In the genomic region with DNA sequence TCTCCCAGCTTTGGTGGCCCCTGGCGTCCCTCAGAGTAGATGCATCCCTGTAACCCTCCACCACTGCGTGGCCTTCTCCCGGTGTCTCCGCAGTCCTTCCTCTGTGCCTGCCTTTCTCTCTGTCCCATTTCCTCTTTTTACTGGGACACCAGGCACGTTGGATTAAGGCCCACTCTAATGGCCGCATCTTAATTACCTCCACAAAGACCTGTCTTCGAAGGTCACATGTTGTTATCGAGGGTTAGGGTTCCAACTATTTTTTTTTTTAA, we compare ENCODE assay signal across 4 cellular contexts.
"Had no signal": no experiment of that assay in that cellular context is flagged by ENCODE, and none has a peak within 500 bp of the region (broad histone marks: within the 10 kb centered on the region; RNA-seq: fewer than 3 reads in every experiment).

No MANE protein-coding gene starts in this region.

- H3K9me3 Mint-ChIP-seq: H9 had no signal

- H3K4me3 Mint-ChIP-seq: GM23338, H9 had no signal

- H3K4me1 Mint-ChIP-seq: GM23338 had no signal

- DNase-seq: H9, HCEC 1CT, IMR-90 had no signal

- H3K27ac Mint-ChIP-seq: GM23338, H9 had no signal
